Comparison of ENCODE assay signal across 8 cellular contexts in the genomic region with DNA sequence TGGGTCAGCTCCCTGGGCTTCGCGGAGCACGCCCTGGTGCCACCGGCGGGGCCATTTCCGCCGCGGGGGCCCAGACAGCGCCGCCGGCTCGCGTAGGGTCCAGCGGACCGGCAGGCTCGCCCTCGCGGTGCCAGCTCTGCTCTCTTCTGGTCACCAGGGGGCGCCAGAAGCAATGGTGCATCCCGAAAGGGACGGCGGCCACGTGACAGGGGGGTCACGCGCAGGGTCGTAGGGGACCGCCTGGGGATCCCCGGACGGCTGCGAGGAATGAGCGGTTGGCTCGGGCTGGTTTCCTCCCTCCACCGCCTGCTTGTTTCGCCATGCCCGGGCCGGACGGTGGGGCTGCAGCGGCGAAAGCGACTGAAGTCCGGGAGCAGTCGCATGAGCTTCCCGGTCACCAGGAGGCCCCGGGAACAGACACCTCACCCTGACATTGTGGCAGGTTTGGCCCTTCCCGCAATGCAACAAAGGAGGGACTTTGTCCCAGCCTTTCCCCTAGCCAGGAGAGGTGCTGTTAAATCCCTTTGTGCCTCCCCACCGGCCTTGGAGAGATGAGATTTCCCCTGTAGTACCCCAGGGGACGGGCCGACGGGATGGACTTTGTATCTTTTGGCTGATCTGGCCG. TPM values are rescaled to one million over a fixed set of nuclear protein-coding genes. Genes with fewer than 3 reads are reported as not detected.
DNase-seq lines count a peak whose midpoint lies in the region; ATAC-seq and TF ChIP-seq lines count a peak whose summit lies in the region.

No MANE protein-coding gene starts in this region.

- TF ChIP-seq CTCF in OCI-LY3 (IDR thresholded peaks at IDR 0.05; ENCODE audit: low read depth, low read length) (peak; percentile 57), fibroblast of pulmonary artery (IDR thresholded peaks at IDR 0.05; ENCODE audit: low read length, missing control alignments) (peak; percentile 37)

- DNase-seq in G401 (ENCODE audit: low spot score) = peak; percentile 59
- DNase-seq in activated T-helper 1 cell treated with anti-CD3 and anti-CD28 coated beads, Interleukin-2, amount 50 U/mL, for 16 hours (ENCODE audit: low read depth in 1 of 2, low spot score in 1 of 2) = peak; percentile 4 to 28
- peak; percentile 44 for DNase-seq in fibroblast of pulmonary artery (ENCODE audit: low read depth)
- peak in 7 of 9 donors; percentile 15 to 70 (median 26) for DNase-seq in naive thymus-derived CD4-positive, alpha-beta T cell
- DNase-seq in SIG-M5 treated with dmso at 0.1 percent for 504 hours (lab: John Stamatoyannopoulos, UW; ENCODE audit: unreplicated experiment) = no peak

- H3K27ac Mint-ChIP-seq in naive thymus-derived CD4-positive, alpha-beta T cell = no peak overlapping the region
- H3K27ac Mint-ChIP-seq in stimulated activated memory B cell treated with anti-CD40 and anti-IgM and Interleukin-4, amounts not matched to agents 10 μg/mL and 1 μg/mL and 100 μg/mL, for 72 hours = no peak overlapping the region

- no peaks in the 10 kb centered on the region for H4K20me1 ChIP-seq in OCI-LY3 (ENCODE audit: insufficient read depth, low read length)

- peak; percentile 68 for ATAC-seq in HG02884 (IDR thresholded peaks at IDR 0.05; ENCODE audit: unreplicated experiment)
- ATAC-seq in naive thymus-derived CD4-positive, alpha-beta T cell = peak; percentile 72
- peak; percentile 83 for ATAC-seq in stimulated activated memory B cell treated with anti-CD40 and anti-IgM and Interleukin-4, amounts not matched to agents 10 μg/mL and 1 μg/mL and 100 μg/mL, for 72 hours

- H3K9ac ChIP-seq in OCI-LY3 (ENCODE audit: low read length) = peak overlapping the region; percentile 98

- POLR2A ChIA-PET in naive thymus-derived CD4-positive, alpha-beta T cell (lab: Charles Lee) = no interaction called here

- peak overlapping the region; percentile 96 for H2AFZ ChIP-seq in OCI-LY3 (ENCODE audit: low read depth, low read length)

- H3K4me3 ChIP-seq in OCI-LY3 (ENCODE audit: low read length) (peak overlapping the region; percentile 99), fibroblast of pulmonary artery (replicated peaks; ENCODE audit: low read depth, low read length) (peak overlapping the region; percentile 49)
- no peak overlapping the region for H3K4me3 ChIP-seq in naive thymus-derived CD4-positive, alpha-beta T cell (ENCODE audit: low read length)

- H3K79me2 ChIP-seq in OCI-LY3 (ENCODE audit: low read length) = no peaks in the 10 kb centered on the region

- peak overlapping the region; percentile 95 for H3K4me2 ChIP-seq in OCI-LY3 (ENCODE audit: low read length)

- no peaks in the 10 kb centered on the region for H3K9me3 ChIP-seq in OCI-LY3 (ENCODE audit: insufficient read depth, low read length)
- H3K9me3 ChIP-seq in naive thymus-derived CD4-positive, alpha-beta T cell (ENCODE audit: control insufficient read depth in 2 of 3, low read length in 3 of 3) = no peaks in the 10 kb centered on the region

- H3K36me3 ChIP-seq in OCI-LY3 (replicated peaks; ENCODE audit: low read depth, low read length) = no peaks in the 10 kb centered on the region
- no peaks in the 10 kb centered on the region for H3K36me3 ChIP-seq in naive thymus-derived CD4-positive, alpha-beta T cell (ENCODE audit: control insufficient read depth in 2 of 3, insufficient read depth in 3 of 3, low read length in 3 of 3)

- H3K27ac ChIP-seq in OCI-LY3 (ENCODE audit: low read length) = peak overlapping the region; percentile 64
- no peak overlapping the region for H3K27ac ChIP-seq in naive thymus-derived CD4-positive, alpha-beta T cell (ENCODE audit: low read depth, low read length)

- intact Hi-C loops in naive thymus-derived CD4-positive, alpha-beta T cell (cut with micrococcal nuclease) = loop anchor here in 1 of 2 donors (2.0 kb wide), 2 partner anchors 227 to 379 kb away; no protein-coding TSS in a partner anchor

- in situ Hi-C loops in G401 (cut with HindIII; ENCODE audit: low sequenced_read_pairs) = no loop called here

- peaks cover 0 to 2% (median 0%) of the 10 kb centered on the region in 11 donors for H3K9me3 Mint-ChIP-seq in naive thymus-derived CD4-positive, alpha-beta T cell
- no peaks in the 10 kb centered on the region for H3K9me3 Mint-ChIP-seq in stimulated activated memory B cell treated with anti-CD40 and anti-IgM and Interleukin-4, amounts not matched to agents 10 μg/mL and 1 μg/mL and 100 μg/mL, for 72 hours

- H3K36me3 Mint-ChIP-seq in naive thymus-derived CD4-positive, alpha-beta T cell = no peaks in the 10 kb centered on the region
- H3K36me3 Mint-ChIP-seq in stimulated activated memory B cell treated with anti-CD40 and anti-IgM and Interleukin-4, amounts not matched to agents 10 μg/mL and 1 μg/mL and 100 μg/mL, for 72 hours = no peaks in the 10 kb centered on the region

- H3K4me1 ChIP-seq in OCI-LY3 (ENCODE audit: low read length) = peaks cover 11% of the 10 kb centered on the region
- no peaks in the 10 kb centered on the region for H3K4me1 ChIP-seq in naive thymus-derived CD4-positive, alpha-beta T cell (ENCODE audit: control insufficient read depth in 2 of 2, insufficient read depth in 2 of 2, low read length in 2 of 2)

- H3K4me3 Mint-ChIP-seq in naive thymus-derived CD4-positive, alpha-beta T cell = peak overlapping the region in 9 of 10 donors; percentile 21 to 65 (median 45)
- H3K4me3 Mint-ChIP-seq in stimulated activated memory B cell treated with anti-CD40 and anti-IgM and Interleukin-4, amounts not matched to agents 10 μg/mL and 1 μg/mL and 100 μg/mL, for 72 hours = peak overlapping the region; percentile 70

- H3K27me3 Mint-ChIP-seq in naive thymus-derived CD4-positive, alpha-beta T cell = peaks cover 0 to 27% (median 12%) of the 10 kb centered on the region in 5 donors
- H3K27me3 Mint-ChIP-seq in stimulated activated memory B cell treated with anti-CD40 and anti-IgM and Interleukin-4, amounts not matched to agents 10 μg/mL and 1 μg/mL and 100 μg/mL, for 72 hours = no peaks in the 10 kb centered on the region

- CTCF ChIA-PET in naive thymus-derived CD4-positive, alpha-beta T cell (lab: Charles Lee) = interaction anchor here (0.8 to 1.1 kb wide), 5 partner anchors 8 to 229 kb away, joined by 3 to 4 read pairs (median 4); no protein-coding TSS in a partner anchor

- H3K27me3 ChIP-seq in OCI-LY3 (ENCODE audit: low read depth, low read length) = no peaks in the 10 kb centered on the region
- H3K27me3 ChIP-seq in naive thymus-derived CD4-positive, alpha-beta T cell (ENCODE audit: control insufficient read depth in 2 of 2, insufficient read depth in 2 of 2, low read length in 2 of 2) = no peaks in the 10 kb centered on the region

- peaks cover 0 to 4% (median 0%) of the 10 kb centered on the region in 7 donors for H3K4me1 Mint-ChIP-seq in naive thymus-derived CD4-positive, alpha-beta T cell
- H3K4me1 Mint-ChIP-seq in stimulated activated memory B cell treated with anti-CD40 and anti-IgM and Interleukin-4, amounts not matched to agents 10 μg/mL and 1 μg/mL and 100 μg/mL, for 72 hours = no peaks in the 10 kb centered on the region

RNA-seq across cellular contexts. Expression of a gene that starts 15.8 kb away (rescaled TPM):
- not detected in 2 replicates for total RNA-seq in G401 (2014; rRNA removed; shearing (Covaris generic))
- total RNA-seq in naive thymus-derived CD4-positive, alpha-beta T cell = under 1 TPM in 1 of 5 experiments, not detected in 4; 0.16 TPM
- polyA plus RNA-seq in naive thymus-derived CD4-positive, alpha-beta T cell = under 1 TPM in 1 of 2 donors, not detected in 1; 0.08 TPM
